ENCODE assay signal across 8 cellular contexts in the genomic region with DNA sequence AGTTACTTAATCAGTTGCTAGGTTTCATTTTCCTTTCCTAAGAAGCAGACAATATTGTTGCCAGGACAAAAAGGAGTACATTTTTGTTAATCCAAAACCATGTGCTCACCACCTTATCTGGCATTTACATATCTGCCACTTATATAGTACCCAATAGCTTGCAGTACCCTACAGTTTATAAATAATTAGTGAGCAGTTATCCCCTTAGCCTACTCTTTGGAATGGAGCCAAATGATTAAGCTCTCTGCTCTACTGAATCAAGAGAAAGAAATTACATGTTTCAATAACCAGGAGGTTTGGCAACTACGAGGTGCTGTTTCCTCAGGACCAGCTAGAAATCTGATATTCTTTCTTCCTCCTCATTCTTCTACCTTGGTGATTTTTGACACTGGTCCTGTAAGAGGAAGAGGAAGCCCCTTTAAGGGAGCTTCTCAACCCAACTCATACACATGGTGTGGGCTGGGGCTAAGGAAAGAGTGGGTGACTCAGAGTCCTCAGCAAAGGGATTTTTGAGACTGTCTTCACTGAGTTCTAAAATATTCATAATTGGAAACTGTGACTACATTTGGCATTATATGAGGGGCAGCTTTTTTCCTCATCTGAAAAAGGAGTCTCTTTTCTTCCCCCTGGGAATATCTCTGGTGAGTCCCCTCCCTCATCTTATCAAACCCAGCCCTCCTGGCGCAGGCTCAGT. TPM values are rescaled to one million over a fixed set of nuclear protein-coding genes. Genes with fewer than 3 reads are reported as not detected.
A peak's percentile ranks its signal among the peaks of the same experiment; 100 is the strongest.
DNase-seq lines count a peak whose midpoint lies in the region; ATAC-seq lines count a peak whose summit lies in the region.

No MANE protein-coding gene starts in this region.

- H3K4me3 ChIP-seq in CD4-positive, CD25-positive, alpha-beta regulatory T cell (ENCODE audit: low read depth, low read length): peak overlapping the region; percentile 92
- H3K4me3 ChIP-seq in HUES64 (ENCODE audit: low read length): peak overlapping the region; percentile 96

- H3K27me3 Mint-ChIP-seq in CD4-positive, CD25-positive, alpha-beta regulatory T cell: peaks cover 14% of the 10 kb centered on the region
- H3K27me3 Mint-ChIP-seq in activated naive CD8-positive, alpha-beta T cell treated with anti-CD3 and anti-CD28 coated beads, Interleukin-2, amount 50 U/mL, for 24 hours: peaks cover 5% of the 10 kb centered on the region

- peak overlapping the region; percentile 89 to 98 (median 98) for H3K4me3 Mint-ChIP-seq in CD4-positive, CD25-positive, alpha-beta regulatory T cell
- H3K4me3 Mint-ChIP-seq in activated naive CD8-positive, alpha-beta T cell treated with anti-CD3 and anti-CD28 coated beads, Interleukin-2, amount 50 U/mL, for 24 hours: peak overlapping the region; percentile 90

- peak overlapping the region; percentile 95 for H3K27ac ChIP-seq in CD4-positive, CD25-positive, alpha-beta regulatory T cell (ENCODE audit: insufficient read depth, low read length, poor library complexity, severe bottlenecking)
- H3K27ac ChIP-seq in HUES64 (ENCODE audit: low read depth, low read length): no peak overlapping the region

- peak in 2 of 3 donors; percentile 31 to 41 for DNase-seq in CD4-positive, CD25-positive, alpha-beta regulatory T cell
- DNase-seq in RPMI7951 (ENCODE audit: low read depth) (peak; percentile 79), iris pigment epithelial cell (ENCODE audit: low read depth) (peak; percentile 75), middle frontal gyrus (ENCODE audit: extremely low spot score, low spot score) (no peak), COLO829 (ENCODE audit: low spot score) (no peak)
- peak; percentile 61 for DNase-seq in activated naive CD8-positive, alpha-beta T cell treated with anti-CD3 and anti-CD28 coated beads, Interleukin-2, amount 50 U/mL, for 24 hours
- peak in 2 of 3 donors; percentile 9 to 26 for DNase-seq in stimulated activated CD4-positive, alpha-beta T cell treated with anti-CD3 and anti-CD28 coated beads, TNF-alpha, amount 100 ng/mL, for 1 hour (ENCODE audit: low read depth in 3 of 3, low spot score in 1 of 3)

- H3K27me3 ChIP-seq in CD4-positive, CD25-positive, alpha-beta regulatory T cell (ENCODE audit: control insufficient read depth, insufficient read depth, low read length): no peaks in the 10 kb centered on the region
- no peaks in the 10 kb centered on the region for H3K27me3 ChIP-seq in HUES64 (ENCODE audit: insufficient read depth, low read length)

- no peak overlapping the region for H3K9ac ChIP-seq in HUES64 (ENCODE audit: low read depth, low read length)

- H3K4me1 ChIP-seq in CD4-positive, CD25-positive, alpha-beta regulatory T cell (ENCODE audit: control insufficient read depth, insufficient read depth, low read length, poor library complexity, severe bottlenecking): peaks cover 61% of the 10 kb centered on the region
- H3K4me1 ChIP-seq in HUES64 (ENCODE audit: insufficient read depth, low read length): 0 out of 2 replicates have a peak, but pooled peaks cover 5% of the 10 kb centered on the region

- peaks cover 0 to 18% (median 4%) of the 10 kb centered on the region in 7 donors for H3K9me3 Mint-ChIP-seq in CD4-positive, CD25-positive, alpha-beta regulatory T cell
- H3K9me3 Mint-ChIP-seq in activated naive CD8-positive, alpha-beta T cell treated with anti-CD3 and anti-CD28 coated beads, Interleukin-2, amount 50 U/mL, for 24 hours: peaks cover 9% of the 10 kb centered on the region

- H3K9me3 ChIP-seq in CD4-positive, CD25-positive, alpha-beta regulatory T cell (ENCODE audit: control insufficient read depth in 2 of 2, low read length in 2 of 2): peaks cover 17 to 18% of the 10 kb centered on the region in 2 experiments
- H3K9me3 ChIP-seq in HUES64 (ENCODE audit: insufficient read depth, low read depth, low read length): peaks cover 13% of the 10 kb centered on the region; the same call in 1 of the 2 replicates

- H3K36me3 Mint-ChIP-seq in CD4-positive, CD25-positive, alpha-beta regulatory T cell: peaks cover 40% of the 10 kb centered on the region
- H3K36me3 Mint-ChIP-seq in activated naive CD8-positive, alpha-beta T cell treated with anti-CD3 and anti-CD28 coated beads, Interleukin-2, amount 50 U/mL, for 24 hours (ENCODE audit: low read depth): peaks cover 77% of the 10 kb centered on the region

- H3K36me3 ChIP-seq in CD4-positive, CD25-positive, alpha-beta regulatory T cell (ENCODE audit: control insufficient read depth, insufficient read depth, low read length): peaks cover 48% of the 10 kb centered on the region
- peaks cover 70% of the 10 kb centered on the region for H3K36me3 ChIP-seq in HUES64 (ENCODE audit: insufficient read depth, low read length)

- ATAC-seq in CD4-positive, CD25-positive, alpha-beta regulatory T cell (ENCODE audit: low read depth in 2 of 2): no peak
- peak; percentile 67 for ATAC-seq in activated naive CD8-positive, alpha-beta T cell treated with anti-CD3 and anti-CD28 coated beads, Interleukin-2, amount 50 U/mL, for 24 hours

- 95% methylated on average over 1 of the region's 2 CpGs for WGBS in HUES64

- peaks cover 29 to 77% (median 48%) of the 10 kb centered on the region in 4 donors for H3K4me1 Mint-ChIP-seq in CD4-positive, CD25-positive, alpha-beta regulatory T cell
- H3K4me1 Mint-ChIP-seq in activated naive CD8-positive, alpha-beta T cell treated with anti-CD3 and anti-CD28 coated beads, Interleukin-2, amount 50 U/mL, for 24 hours: peaks cover 76% of the 10 kb centered on the region

- peak overlapping the region; percentile 92 to 97 (median 96) for H3K27ac Mint-ChIP-seq in CD4-positive, CD25-positive, alpha-beta regulatory T cell
- peak overlapping the region; percentile 100 for H3K27ac Mint-ChIP-seq in activated naive CD8-positive, alpha-beta T cell treated with anti-CD3 and anti-CD28 coated beads, Interleukin-2, amount 50 U/mL, for 24 hours

RNA-seq across cellular contexts. Expression of a gene that starts 1.5 kb away (rescaled TPM):
- total RNA-seq in CD4-positive, CD25-positive, alpha-beta regulatory T cell: 64.6 TPM
- polyA plus RNA-seq in CD4-positive, CD25-positive, alpha-beta regulatory T cell: 10 to 100 TPM; 35.4 to 55.1 (median 50.2) TPM
- polyA plus RNA-seq in HUES64 (2013, experiment 1 of 2): 6.6 TPM
- 6.0 TPM for polyA plus RNA-seq in HUES64 (2013, experiment 2 of 2)
- total RNA-seq in RPMI7951 (2014; rRNA removed; shearing (Covaris generic)): 38.3 and 42.3 TPM in 2 replicates

RNA-seq across cellular contexts. Expression of a gene that starts 57.1 kb away (rescaled TPM):
- 105 TPM for total RNA-seq in CD4-positive, CD25-positive, alpha-beta regulatory T cell
- 10 to 100 TPM; 24.4 to 39.6 (median 34.8) TPM for polyA plus RNA-seq in CD4-positive, CD25-positive, alpha-beta regulatory T cell
- 46.9 TPM for polyA plus RNA-seq in HUES64 (2013, experiment 1 of 2)
- polyA plus RNA-seq in HUES64 (2013, experiment 2 of 2): 42.6 TPM
- total RNA-seq in RPMI7951 (2014; rRNA removed; shearing (Covaris generic)): 49.8 and 66.3 TPM in 2 replicates

Comparison
In these comparisons a context has a peak if more than half of its experiments do, and no peak if none do; other contexts are left out.
1. DNase-seq: peak in CD4-positive, CD25-positive, alpha-beta regulatory T cell (2 of 3), RPMI7951 (single experiment), activated naive CD8-positive, alpha-beta T cell treated with anti-CD3 and anti-CD28 coated beads, Interleukin-2, amount 50 U/mL, for 24 hours (single experiment), iris pigment epithelial cell (single experiment) and stimulated activated CD4-positive, alpha-beta T cell treated with anti-CD3 and anti-CD28 coated beads, TNF-alpha, amount 100 ng/mL, for 1 hour (2 of 3); none in middle frontal gyrus (single experiment) and COLO829 (single experiment).